ENCODE assay signal across 8 cellular contexts in genomic region chr1:205477759-205478247, GRCh38. TPM values are rescaled to one million over a fixed set of nuclear protein-coding genes. Genes with fewer than 3 reads are reported as not detected.
DNase-seq lines count a peak whose midpoint lies in the region; ATAC-seq and TF ChIP-seq lines count a peak whose summit lies in the region.

No MANE protein-coding gene starts in this region.

- peaks cover 4% of the 10 kb centered on the region; the same call in 1 of the 2 replicates for H3K27me3 ChIP-seq in BE2C

- no peak for TF ChIP-seq CTCF in BE2C (IDR thresholded peaks at IDR 0.05; ENCODE audit: low read depth, low read length)

- DNase-seq in Daoy (ENCODE audit: low read depth) = peak; percentile 94
- DNase-seq in NCI-H2196 (lab: John Stamatoyannopoulos, UW; ENCODE audit: unreplicated experiment) = peak; percentile 94
- peak; percentile 57 to 67 for DNase-seq in cerebellar nuclear complex (lab: John Stamatoyannopoulos, UW)
- DNase-seq in myocyte (ENCODE audit: low read depth) = peak; percentile 78
- no peak for DNase-seq in SW 1271 (lab: John Stamatoyannopoulos, UW)
- DNase-seq in BE2C = no peak

- H3K9me3 ChIP-seq in BE2C = no peaks in the 10 kb centered on the region

- H3K36me3 ChIP-seq in BE2C = no peaks in the 10 kb centered on the region

- ATAC-seq in HG02973 (IDR thresholded peaks at IDR 0.05; ENCODE audit: unreplicated experiment) (no peak), HG03342 (IDR thresholded peaks at IDR 0.05; ENCODE audit: unreplicated experiment) (no peak)

- peaks cover 4% of the 10 kb centered on the region for H3K4me1 ChIP-seq in BE2C

- no peak overlapping the region for H3K4me3 ChIP-seq in BE2C (ENCODE audit: low read depth, low read length)

RNA-seq across cellular contexts. Expression of gene BLACAT1, which starts 22.0 kb away (rescaled TPM):
- 0.30 and 0.86 TPM in 2 replicates for total RNA-seq in Daoy (2014; rRNA removed; shearing (Covaris generic))
- not detected in 2 replicates for total RNA-seq in myocyte
- polyA plus RNA-seq in myocyte (2012) = not detected
- not detected for polyA plus RNA-seq in BE2C (2012; ENCODE audit: insufficient read depth, insufficient read length, low read depth)

RNA-seq across cellular contexts. Expression of gene CDK18, which starts 26.7 kb away (rescaled TPM):
- total RNA-seq in Daoy (2014; rRNA removed; shearing (Covaris generic)) = 0.60 and 0.80 TPM in 2 replicates
- 33.3 and 50.5 TPM in 2 replicates for total RNA-seq in myocyte
- polyA plus RNA-seq in myocyte (2012) = 176 TPM
- 3.4 TPM for polyA plus RNA-seq in BE2C (2012; ENCODE audit: insufficient read depth, insufficient read length, low read depth)

RNA-seq across cellular contexts. Expression of gene LEMD1, which starts 55.9 kb away (rescaled TPM):
- total RNA-seq in Daoy (2014; rRNA removed; shearing (Covaris generic)) = 0.74 TPM in 1 of 2 replicates, not detected in the other
- not detected in 2 replicates for total RNA-seq in myocyte
- polyA plus RNA-seq in myocyte (2012) = not detected
- polyA plus RNA-seq in BE2C (2012; ENCODE audit: insufficient read depth, insufficient read length, low read depth) = not detected

Comparison
In these comparisons a context has a peak if more than half of its experiments do, and no peak if none do; other contexts are left out.
1. DNase-seq: peak in Daoy (single experiment), NCI-H2196 (single experiment), cerebellar nuclear complex (2 of 2) and myocyte (single experiment); none in SW 1271 (0 of 2) and BE2C (single experiment).
2. RNA of gene CDK18, which starts 26.7 kb away (total RNA-seq): 33.3 to 50.5 TPM in myocyte; 0.60 to 0.80 TPM in Daoy; every median in the first group is over 10 times any median in the second.